ENCODE assay signal across 12 cellular contexts in genomic region chr14:61566537-61567225, GRCh38.
A peak's percentile ranks its signal among the peaks of the same experiment; 100 is the strongest.
DNase-seq lines count a peak whose midpoint lies in the region; ATAC-seq and TF ChIP-seq lines count a peak whose summit lies in the region.
"Had no signal": no experiment of that assay in that cellular context is flagged by ENCODE, and none has a peak within 500 bp of the region (broad histone marks: within the 10 kb centered on the region; RNA-seq: fewer than 3 reads in every experiment).

No MANE protein-coding gene starts in this region.

- H3K9ac ChIP-seq in colonic mucosa (ENCODE audit: low read depth in 2 of 2, low read length in 2 of 2) = no peak overlapping the region

- H3K27ac ChIP-seq in colonic mucosa (peak overlapping the region; percentile 9), neutrophil (peak overlapping the region; percentile 97)
- H3K27ac ChIP-seq: right lobe of liver, WERI-Rb-1 had no signal

- no peak for ATAC-seq in GM18520 (IDR thresholded peaks at IDR 0.05; ENCODE audit: unreplicated experiment)
- ATAC-seq: activated naive CD4-positive, alpha-beta T cell treated with anti-CD3 and anti-CD28 coated beads, Interleukin-2, amount 50 U/mL, for 72 hours; left ventricle myocardium superior had no signal

- H3K4me3 ChIP-seq in colonic mucosa (no peak overlapping the region), neutrophil (ENCODE audit: low read depth in 1 of 2, low read length in 1 of 2) (no peak overlapping the region)
- H3K4me3 ChIP-seq: right lobe of liver had no signal

- peaks cover 12% of the 10 kb centered on the region for H3K4me1 ChIP-seq in colonic mucosa
- peaks cover 71 to 74% of the 10 kb centered on the region in 2 experiments for H3K4me1 ChIP-seq in neutrophil (ENCODE audit: control insufficient read depth in 1 of 2, insufficient read depth in 1 of 2, low read depth in 1 of 2, low read length in 1 of 2)

- TF ChIP-seq CTCF in colonic mucosa (IDR thresholded peaks at IDR 0.05) (no peak), neutrophil (IDR thresholded peaks at IDR 0.05) (no peak)

- intact Hi-C loops in colonic mucosa (cut with DNase I) = no loop called here

- no peaks in the 10 kb centered on the region for H3K36me3 ChIP-seq in colonic mucosa
- H3K36me3 ChIP-seq in neutrophil = no peaks in the 10 kb centered on the region
- H3K36me3 ChIP-seq: right lobe of liver, WERI-Rb-1 had no signal

- no peaks in the 10 kb centered on the region for H3K27me3 ChIP-seq in colonic mucosa
- no peaks in the 10 kb centered on the region for H3K27me3 ChIP-seq in neutrophil
- H3K27me3 ChIP-seq: right lobe of liver had no signal

- peak; percentile 36 for DNase-seq in AG20443 (ENCODE audit: low spot score)
- DNase-seq in NCI-H226 = peak; percentile 69
- DNase-seq in colonic mucosa = no peak
- DNase-seq in GM19238 (ENCODE audit: insufficient read length, low spot score) = no peak
- DNase-seq in activated CD4-positive, alpha-beta T cell treated with anti-CD3 and anti-CD28 coated beads, Interleukin-2, amount 50 U/mL, for 48 hours = no peak
- DNase-seq in NCI-H1930 (lab: John Stamatoyannopoulos, UW) = no peak
- DNase-seq: left ventricle myocardium superior, WERI-Rb-1 had no signal

- H3K9me3 ChIP-seq in colonic mucosa (no peaks in the 10 kb centered on the region), neutrophil (no peaks in the 10 kb centered on the region)
- H3K9me3 ChIP-seq: right lobe of liver had no signal

Comparison
In these comparisons a context has a peak if more than half of its experiments do, and no peak if none do; other contexts are left out.
1. DNase-seq: peak in AG20443 (single experiment) and NCI-H226 (single experiment); none in colonic mucosa (single experiment), GM19238 (single experiment), activated CD4-positive, alpha-beta T cell treated with anti-CD3 and anti-CD28 coated beads, Interleukin-2, amount 50 U/mL, for 48 hours (0 of 2) and NCI-H1930 (0 of 2).